In genomic region chr6:34908194-34908593, GRCh38 we compare ENCODE assay signal across 27 cellular contexts.
"Had no signal": no experiment of that assay in that cellular context is flagged by ENCODE, and none has a peak within 500 bp of the region (broad histone marks: within the 10 kb centered on the region; RNA-seq: fewer than 3 reads in every experiment).

No MANE protein-coding gene starts in this region.

- DNase-seq: activated CD4-positive, alpha-beta T cell treated with anti-CD3 and anti-CD28 coated beads for 36 hours; activated CD4-positive, alpha-beta T cell treated with anti-CD3 and anti-CD28 coated beads, Interleukin-2, amount 50 U/mL, for 4 hours; activated CD8-positive, alpha-beta memory T cell treated with anti-CD3 and anti-CD28 coated beads for 24 hours; activated CD8-positive, alpha-beta memory T cell treated with anti-CD3 and anti-CD28 coated beads, Interleukin-2, amount 50 U/mL, for 4 hours; activated naive CD4-positive, alpha-beta T cell; activated T-cell treated with anti-CD3 and anti-CD28 coated beads, Interleukin-2, amount 50 U/mL, for 24 hours; brain microvascular endothelial cell; caudate nucleus; effector CD4-positive, alpha-beta T cell; head of caudate nucleus; left colon; natural killer cell; retina; stimulated activated CD4-positive, alpha-beta T cell treated with anti-CD3 and anti-CD28 coated beads, Interleukin-2, amount 100 ng/mL, for 48 hours; stimulated activated CD8-positive, alpha-beta memory T cell treated with anti-CD3 and anti-CD28 coated beads, Interleukin-4, amount 100 ng/mL, for 48 hours; stimulated activated naive B cell treated with anti-CD40 and anti-IgM and Interleukin-4, amounts not matched to agents 10 μg/mL and 1 μg/mL and 100 μg/mL, for 72 hours; T-helper 1 cell; upper lobe of left lung had no signal

- H3K9me3 Mint-ChIP-seq: activated T-cell treated with anti-CD3 and anti-CD28 coated beads, Interleukin-2, amount 50 U/mL, for 24 hours; activated T-helper 17 cell treated with anti-CD3 and anti-CD28 coated beads, Interleukin-2, amount 50 U/mL, for 72 hours; dendritic cell treated with granulocyte-macrophage colony-stimulating factor and Interleukin-4, amounts not matched to agents 40 ng/mL and 50 ng/mL, for 4 days; mesothelial cell of epicardium; natural killer cell; stimulated activated naive B cell treated with anti-CD40 and anti-IgM and Interleukin-4, amounts not matched to agents 10 μg/mL and 1 μg/mL and 100 μg/mL, for 72 hours had no signal

- H3K27me3 Mint-ChIP-seq: activated naive CD8-positive, alpha-beta T cell; activated T-cell treated with anti-CD3 and anti-CD28 coated beads, Interleukin-2, amount 50 U/mL, for 24 hours; dendritic cell treated with granulocyte-macrophage colony-stimulating factor and Interleukin-4, amounts not matched to agents 40 ng/mL and 50 ng/mL, for 4 days; progenitor cell of endocrine pancreas; stimulated activated naive B cell treated with anti-CD40 and anti-IgM and Interleukin-4, amounts not matched to agents 10 μg/mL and 1 μg/mL and 100 μg/mL, for 72 hours had no signal

- H3K27ac Mint-ChIP-seq: activated CD4-positive, alpha-beta T cell treated with anti-CD3 and anti-CD28 coated beads for 36 hours; activated naive CD8-positive, alpha-beta T cell; activated T-cell treated with anti-CD3 and anti-CD28 coated beads, Interleukin-2, amount 50 U/mL, for 24 hours; activated T-helper 17 cell treated with anti-CD3 and anti-CD28 coated beads, Interleukin-2, amount 50 U/mL, for 72 hours; dendritic cell treated with granulocyte-macrophage colony-stimulating factor and Interleukin-4, amounts not matched to agents 40 ng/mL and 50 ng/mL, for 4 days; mesothelial cell of epicardium; natural killer cell; progenitor cell of endocrine pancreas; stimulated activated naive B cell treated with anti-CD40 and anti-IgM and Interleukin-4, amounts not matched to agents 10 μg/mL and 1 μg/mL and 100 μg/mL, for 72 hours had no signal

- H3K27ac ChIP-seq: adrenal gland, ascending aorta, brain microvascular endothelial cell, esophagus muscularis mucosa, gastroesophageal sphincter had no signal

- H3K4me3 ChIP-seq: adrenal gland, ascending aorta, esophagus muscularis mucosa, gastroesophageal sphincter, upper lobe of left lung had no signal

- H3K36me3 Mint-ChIP-seq: natural killer cell had no signal

- ATAC-seq: activated CD4-positive, alpha-beta T cell treated with anti-CD3 and anti-CD28 coated beads for 36 hours; activated T-helper 17 cell treated with anti-CD3 and anti-CD28 coated beads, Interleukin-2, amount 50 U/mL, for 72 hours; gastroesophageal sphincter; left colon; natural killer cell; stimulated activated naive B cell treated with anti-CD40 and anti-IgM and Interleukin-4, amounts not matched to agents 10 μg/mL and 1 μg/mL and 100 μg/mL, for 72 hours had no signal

- H3K27me3 ChIP-seq: adrenal gland, ascending aorta, brain microvascular endothelial cell, esophagus muscularis mucosa, gastroesophageal sphincter, upper lobe of left lung had no signal

- H3K9me3 ChIP-seq: adrenal gland, ascending aorta, esophagus muscularis mucosa, gastroesophageal sphincter, upper lobe of left lung had no signal

- H3K36me3 ChIP-seq: adrenal gland, ascending aorta, brain microvascular endothelial cell, esophagus muscularis mucosa, gastroesophageal sphincter, upper lobe of left lung had no signal

- H3K4me3 Mint-ChIP-seq: activated CD4-positive, alpha-beta T cell treated with anti-CD3 and anti-CD28 coated beads for 36 hours; activated naive CD8-positive, alpha-beta T cell; activated T-cell treated with anti-CD3 and anti-CD28 coated beads, Interleukin-2, amount 50 U/mL, for 24 hours; activated T-helper 17 cell treated with anti-CD3 and anti-CD28 coated beads, Interleukin-2, amount 50 U/mL, for 72 hours; dendritic cell treated with granulocyte-macrophage colony-stimulating factor and Interleukin-4, amounts not matched to agents 40 ng/mL and 50 ng/mL, for 4 days; mesothelial cell of epicardium; natural killer cell; stimulated activated naive B cell treated with anti-CD40 and anti-IgM and Interleukin-4, amounts not matched to agents 10 μg/mL and 1 μg/mL and 100 μg/mL, for 72 hours had no signal

- H3K4me1 ChIP-seq: gastroesophageal sphincter had no signal
